In the genomic region with DNA sequence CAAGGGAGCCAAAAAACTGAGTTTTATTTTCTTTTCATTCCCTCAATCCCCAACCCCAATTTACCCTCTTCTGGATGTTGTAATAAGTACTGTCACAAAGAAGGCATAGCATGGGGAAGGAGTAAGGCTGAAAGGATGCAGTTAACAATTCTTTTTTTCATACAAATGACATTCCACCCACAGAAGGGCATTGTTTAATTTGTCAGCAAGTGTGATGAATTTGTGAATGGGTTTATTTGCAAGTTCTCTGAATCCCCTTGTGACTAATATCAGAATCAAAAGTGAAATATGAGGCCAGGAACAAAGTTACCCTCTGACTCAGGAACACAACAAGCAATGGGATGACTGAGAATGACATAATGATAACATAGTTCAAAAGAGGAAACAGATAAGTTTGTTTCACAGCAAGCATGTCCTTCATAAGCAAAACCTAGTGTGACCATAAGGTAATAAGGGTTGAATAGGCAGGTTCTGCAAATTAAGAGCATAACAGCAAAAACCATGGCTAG, we compare ENCODE assay signal across 8 cellular contexts. TPM values are rescaled to one million over a fixed set of nuclear protein-coding genes. Genes with fewer than 3 reads are reported as not detected.
A peak's percentile ranks its signal among the peaks of the same experiment; 100 is the strongest.
DNase-seq lines count a peak whose midpoint lies in the region; ATAC-seq and TF ChIP-seq lines count a peak whose summit lies in the region.

No MANE protein-coding gene starts in this region.

- H3K4me3 Mint-ChIP-seq in nephron: peak overlapping the region; percentile 10 to 39 (median 11)

- ATAC-seq in Right ventricle myocardium inferior: no peak
- ATAC-seq in HG03439 (IDR thresholded peaks at IDR 0.05; ENCODE audit: unreplicated experiment): peak; percentile 50

- no peaks in the 10 kb centered on the region for H3K36me3 Mint-ChIP-seq in nephron (ENCODE audit: low read depth)

- intact Hi-C loops in left ventricle myocardium inferior (cut with micrococcal nuclease): no loop called here
- intact Hi-C loops in Right ventricle myocardium inferior (cut with DNase I): no loop called here

- H3K27me3 Mint-ChIP-seq in nephron (ENCODE audit: low read depth): no peaks in the 10 kb centered on the region

- H3K9me3 ChIP-seq in left ventricle myocardium inferior (replicated peaks): no peaks in the 10 kb centered on the region
- no peaks in the 10 kb centered on the region for H3K9me3 ChIP-seq in adipocyte (ENCODE audit: control insufficient read depth, low read length)

- no peaks in the 10 kb centered on the region for H3K9me3 Mint-ChIP-seq in nephron

- H3K27ac Mint-ChIP-seq in nephron: peak overlapping the region in 1 of 3 experiments; percentile 90

- H3K9ac ChIP-seq in adipocyte (ENCODE audit: low read length): no peak overlapping the region

- H3K4me1 ChIP-seq in left ventricle myocardium inferior (peaks cover 34% of the 10 kb centered on the region), adipocyte (ENCODE audit: control insufficient read depth, insufficient read depth, low read length) (peaks cover 27% of the 10 kb centered on the region)

- H3K27me3 ChIP-seq in left ventricle myocardium inferior (ENCODE audit: low read depth): no peaks in the 10 kb centered on the region
- no peaks in the 10 kb centered on the region for H3K27me3 ChIP-seq in adipocyte (replicated peaks; ENCODE audit: control insufficient read depth, insufficient read depth, low read length)

- TF ChIP-seq CTCF in left ventricle myocardium inferior (IDR thresholded peaks at IDR 0.05; ENCODE audit: borderline replicate concordance) (no peak), nephron (IDR thresholded peaks at IDR 0.05; ENCODE audit: unreplicated experiment in 3 of 3) (no peak)

- no peaks in the 10 kb centered on the region for H3K36me3 ChIP-seq in left ventricle myocardium inferior
- no peaks in the 10 kb centered on the region for H3K36me3 ChIP-seq in adipocyte (ENCODE audit: control insufficient read depth, insufficient read depth, low read length, severe bottlenecking)

- DNase-seq in left ventricle myocardium inferior (no peak), Right ventricle myocardium inferior (ENCODE audit: missing footprints) (no peak), adipocyte (ENCODE audit: low read depth) (peak; percentile 31), T-helper 9 cell (no peak), 8988T (no peak), GDM1 (lab: John Stamatoyannopoulos, UW) (no peak)

- H3K4me3 ChIP-seq in left ventricle myocardium inferior: no peak overlapping the region
- no peak overlapping the region for H3K4me3 ChIP-seq in adipocyte (ENCODE audit: low read length)

- H3K27ac ChIP-seq in left ventricle myocardium inferior (replicated peaks): peak overlapping the region; percentile 91

- H3K4me1 Mint-ChIP-seq in nephron: peaks cover 13% of the 10 kb centered on the region

RNA-seq across cellular contexts. Expression of a gene that starts 2.1 kb away (rescaled TPM):
- total RNA-seq in left ventricle myocardium inferior: 12.6 TPM
- total RNA-seq in Right ventricle myocardium inferior: 9.3 TPM
